Comparison of ENCODE assay signal across 18 cellular contexts in the genomic region with DNA sequence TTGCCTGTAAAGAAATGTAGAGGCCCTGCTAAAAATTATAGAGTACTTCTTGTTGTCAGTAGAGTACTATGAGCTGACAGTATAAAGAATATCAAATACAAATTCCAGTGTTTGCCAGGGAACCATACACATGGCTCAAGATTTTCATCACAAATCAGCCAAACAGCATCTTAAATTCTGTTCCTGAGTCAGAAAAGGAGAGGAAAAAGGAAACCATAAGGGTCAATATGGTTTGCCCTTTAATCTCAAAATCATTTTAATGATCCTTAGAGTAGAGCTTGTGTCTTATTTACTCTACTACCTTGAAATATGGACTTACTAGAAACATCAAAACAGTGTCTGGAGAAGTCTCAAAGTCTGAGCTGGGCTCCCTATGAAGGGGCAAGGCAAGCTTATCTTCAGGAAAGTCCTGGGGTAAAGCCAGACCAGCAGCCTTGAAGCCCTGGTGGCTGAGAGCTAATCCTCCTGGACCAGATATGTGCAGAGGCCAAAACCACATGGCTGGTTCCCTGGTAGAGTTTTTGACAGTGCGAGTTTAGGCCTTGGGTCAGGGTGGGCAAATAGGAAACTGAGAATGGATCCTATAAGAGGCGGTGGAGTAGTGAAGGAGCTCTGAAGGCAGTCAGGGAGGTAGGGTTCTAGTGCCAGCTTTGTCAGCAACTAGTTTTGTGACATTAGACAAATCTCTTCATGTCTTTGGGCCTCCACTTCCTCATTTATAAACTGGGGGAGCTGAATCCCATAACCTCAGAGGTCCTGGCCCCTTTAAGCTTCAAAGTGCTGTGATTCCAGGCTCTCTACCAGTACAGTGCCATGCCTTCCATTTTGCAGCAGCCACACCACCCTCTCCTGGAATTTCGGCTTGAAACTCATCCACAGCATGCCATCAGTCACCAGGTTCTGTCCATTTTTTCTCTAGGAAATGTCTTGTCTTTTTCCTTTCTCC. TPM values are rescaled to one million over a fixed set of nuclear protein-coding genes. Genes with fewer than 3 reads are reported as not detected.
A peak's percentile ranks its signal among the peaks of the same experiment; 100 is the strongest.
DNase-seq lines count a peak whose midpoint lies in the region; ATAC-seq, FAIRE-seq and TF ChIP-seq lines count a peak whose summit lies in the region.
"Had no signal": no experiment of that assay in that cellular context is flagged by ENCODE, and none has a peak within 500 bp of the region (broad histone marks: within the 10 kb centered on the region; RNA-seq: fewer than 3 reads in every experiment).

No MANE protein-coding gene starts in this region.

- no peak for ATAC-seq in CD4-positive, alpha-beta T cell (ENCODE audit: poor library complexity)
- ATAC-seq in pancreas (peak; percentile 55 to 92 (median 82)), GM18517 (IDR thresholded peaks at IDR 0.05; ENCODE audit: unreplicated experiment) (no peak), aorta (ENCODE audit: low FRiP score) (no peak)
- ATAC-seq: stimulated activated naive B cell treated with anti-CD40 and anti-IgM and Interleukin-4, amounts not matched to agents 10 μg/mL and 1 μg/mL and 100 μg/mL, for 72 hours had no signal

- no peaks in the 10 kb centered on the region for H3K27me3 ChIP-seq in CD4-positive, alpha-beta T cell (ENCODE audit: control insufficient read depth, insufficient read depth, low read length)
- H3K27me3 ChIP-seq in dorsolateral prefrontal cortex (no peaks in the 10 kb centered on the region), pancreas (no peaks in the 10 kb centered on the region), aorta (ENCODE audit: control insufficient read depth in 1 of 2, insufficient read depth in 2 of 2, low read length in 1 of 2) (no peaks in the 10 kb centered on the region)

- no peak overlapping the region for H3K4me3 Mint-ChIP-seq in CD4-positive, alpha-beta T cell
- H3K4me3 Mint-ChIP-seq: memory B cell; stimulated activated naive B cell treated with anti-CD40 and anti-IgM and Interleukin-4, amounts not matched to agents 10 μg/mL and 1 μg/mL and 100 μg/mL, for 72 hours had no signal

- peaks cover 12 to 23% (median 13%) of the 10 kb centered on the region in 3 donors for H3K4me1 ChIP-seq in pancreas
- no peaks in the 10 kb centered on the region for H3K4me1 ChIP-seq in aorta (ENCODE audit: control insufficient read depth in 1 of 2, insufficient read depth in 2 of 2, low read length in 2 of 2)

- H3K36me3 ChIP-seq in pancreas (no peaks in the 10 kb centered on the region), aorta (ENCODE audit: control insufficient read depth in 1 of 2, insufficient read depth in 2 of 2, low read length in 1 of 2) (no peaks in the 10 kb centered on the region)

- TF ChIP-seq POLR2A in NB4 (IDR thresholded peaks at IDR 0.05; ENCODE audit: extremely low read depth, insufficient read length), result no peak

- TF ChIP-seq CTCF in CD4-positive, alpha-beta T cell (IDR thresholded peaks at IDR 0.05), result no peak
- TF ChIP-seq CTCF in NB4 (IDR thresholded peaks at IDR 0.05; ENCODE audit: low read depth, low read length) (no peak), dorsolateral prefrontal cortex (IDR thresholded peaks at IDR 0.05 in 54 of 56, conservative IDR thresholded peaks at IDR 0.05 in 2 of 56; ENCODE audit: low read depth in 1 of 56, partially characterized antibody in 56 of 56) (no peak), pancreas (IDR thresholded peaks at IDR 0.05) (no peak)

- CTCF ChIA-PET in CD4-positive, alpha-beta T cell (lab: Charles Lee), result no interaction called here

- DNase-seq in CD4-positive, alpha-beta T cell, result no peak
- DNase-seq in NB4 (ENCODE audit: low read depth) (peak; percentile 4), dorsolateral prefrontal cortex (no peak), pancreas (peak in 3 of 6 donors; percentile 20 to 52 (median 37)), HT-29 (ENCODE audit: low spot score) (no peak), aorta (no peak)
- DNase-seq in stimulated activated CD4-positive, alpha-beta T cell treated with anti-CD3 and anti-CD28 coated beads, Interleukin-12 subunit alpha, Interleukin-12 subunit beta, amount 100 ng/mL, for 4 hours, result no peak
- DNase-seq: activated CD4-positive, alpha-beta T cell treated with anti-CD3 and anti-CD28 coated beads, Interleukin-2, amount 50 U/mL, for 1 hour; AML-193; cerebellar nuclear complex; DMS 273 treated with DMSO at 0.1 percent for 48 hours; NCI-H1930; NCI-H510A treated with DMSO at 0.1 percent for 48 hours; occipital lobe; stimulated activated naive B cell treated with anti-CD40 and anti-IgM and Interleukin-4, amounts not matched to agents 10 μg/mL and 1 μg/mL and 100 μg/mL, for 72 hours had no signal

- peak overlapping the region; percentile 16 for H3K27ac Mint-ChIP-seq in CD4-positive, alpha-beta T cell
- H3K27ac Mint-ChIP-seq: memory B cell; stimulated activated naive B cell treated with anti-CD40 and anti-IgM and Interleukin-4, amounts not matched to agents 10 μg/mL and 1 μg/mL and 100 μg/mL, for 72 hours had no signal

- no peak overlapping the region for H3K27ac ChIP-seq in CD4-positive, alpha-beta T cell (ENCODE audit: low read depth, low read length)
- peak overlapping the region in 36 of 59 donors; percentile 0 to 64 (median 33) for H3K27ac ChIP-seq in dorsolateral prefrontal cortex
- peak overlapping the region in 2 of 4 donors; percentile 3 to 39 for H3K27ac ChIP-seq in pancreas
- no peak overlapping the region for H3K27ac ChIP-seq in aorta (ENCODE audit: low read depth in 1 of 2, low read length in 2 of 2)

- H3K36me3 Mint-ChIP-seq in CD4-positive, alpha-beta T cell (ENCODE audit: low read depth), result no peaks in the 10 kb centered on the region
- H3K36me3 Mint-ChIP-seq: activated naive CD4-positive, alpha-beta T cell treated with anti-CD3 and anti-CD28 coated beads, Interleukin-2, amount 50 U/mL, for 72 hours had no signal

- 58 to 62% methylated on average over 3 of the region's 3 CpGs for WGBS in pancreas, 2 donors
- WGBS in aorta, 2 donors, result 83 to 89% methylated on average over 3 of the region's 3 CpGs

- H3K4me3 ChIP-seq in NB4 (ENCODE audit: low read depth, low read length), result no peak overlapping the region
- no peak overlapping the region for H3K4me3 ChIP-seq in dorsolateral prefrontal cortex
- no peak overlapping the region for H3K4me3 ChIP-seq in pancreas
- H3K4me3 ChIP-seq in aorta (ENCODE audit: low read length in 2 of 2), result no peak overlapping the region

- peaks cover 65% of the 10 kb centered on the region for H3K4me1 Mint-ChIP-seq in CD4-positive, alpha-beta T cell (ENCODE audit: low read depth)

- intact Hi-C loops in CD4-positive, alpha-beta T cell (cut with DNase I, micrococcal nuclease), result no loop called here
- intact Hi-C loops in dorsolateral prefrontal cortex (cut with DNase I), result no loop called here
- intact Hi-C loops in pancreas (cut with DNase I), result no loop called here
- intact Hi-C loops in aorta (cut with DNase I), result no loop called here

- H3K9me3 Mint-ChIP-seq in CD4-positive, alpha-beta T cell, result no peaks in the 10 kb centered on the region
- H3K9me3 Mint-ChIP-seq: activated naive CD4-positive, alpha-beta T cell treated with anti-CD3 and anti-CD28 coated beads, Interleukin-2, amount 50 U/mL, for 72 hours; memory B cell; stimulated activated naive B cell treated with anti-CD40 and anti-IgM and Interleukin-4, amounts not matched to agents 10 μg/mL and 1 μg/mL and 100 μg/mL, for 72 hours had no signal

- H3K9me3 ChIP-seq in CD4-positive, alpha-beta T cell (ENCODE audit: control insufficient read depth, low read length), result no peaks in the 10 kb centered on the region
- no peaks in the 10 kb centered on the region for H3K9me3 ChIP-seq in pancreas
- no peaks in the 10 kb centered on the region for H3K9me3 ChIP-seq in aorta (ENCODE audit: control insufficient read depth, low read length)

- FAIRE-seq in pancreas (lab: Jason Lieb, UNC), result no peak

- no peaks in the 10 kb centered on the region for H3K27me3 Mint-ChIP-seq in CD4-positive, alpha-beta T cell
- H3K27me3 Mint-ChIP-seq: memory B cell; stimulated activated naive B cell treated with anti-CD40 and anti-IgM and Interleukin-4, amounts not matched to agents 10 μg/mL and 1 μg/mL and 100 μg/mL, for 72 hours had no signal

- POLR2A ChIA-PET in CD4-positive, alpha-beta T cell (lab: Charles Lee), result interaction anchor here (1.4 kb wide), 1 partner anchor 16 kb away, joined by 3 read pairs; no protein-coding TSS in a partner anchor

RNA-seq across cellular contexts. Expression of a gene that starts 38.9 kb away (rescaled TPM):
- total RNA-seq in CD4-positive, alpha-beta T cell, result 10 to 100 TPM; 18.0 to 19.4 TPM
- 100 to 1,000 TPM in 119 of 120 experiments, 10 to 100 TPM in 1; 76.4 to 314 (median 223) TPM for total RNA-seq in dorsolateral prefrontal cortex
- 10 to 100 TPM; 20.6 to 36.6 (median 26.8) TPM for total RNA-seq in pancreas
- polyA plus RNA-seq in pancreas, result 1 to 10 TPM; 8.7 to 9.7 TPM
- 6.5 TPM in 2 replicates for total RNA-seq in HT-29 (2014; rRNA removed; shearing (Covaris generic))
- total RNA-seq in aorta, result 100 to 1,000 TPM in 1 of 2 donors, 10 to 100 TPM in 1; 61.1 to 108 TPM
- polyA plus RNA-seq in aorta, result 1 to 10 TPM; 6.2 to 7.5 TPM

Comparison
In these comparisons a context has a peak if more than half of its experiments do, and no peak if none do; other contexts are left out.
1. ATAC-seq: peak in pancreas (4 of 4); none in CD4-positive, alpha-beta T cell (single experiment), GM18517 (single experiment) and aorta (single experiment).
2. H3K27ac ChIP-seq: peak in dorsolateral prefrontal cortex (36 of 59); none in CD4-positive, alpha-beta T cell (single experiment) and aorta (0 of 2).